ENCODE assay signal across 1 cellular context in the genomic region with DNA sequence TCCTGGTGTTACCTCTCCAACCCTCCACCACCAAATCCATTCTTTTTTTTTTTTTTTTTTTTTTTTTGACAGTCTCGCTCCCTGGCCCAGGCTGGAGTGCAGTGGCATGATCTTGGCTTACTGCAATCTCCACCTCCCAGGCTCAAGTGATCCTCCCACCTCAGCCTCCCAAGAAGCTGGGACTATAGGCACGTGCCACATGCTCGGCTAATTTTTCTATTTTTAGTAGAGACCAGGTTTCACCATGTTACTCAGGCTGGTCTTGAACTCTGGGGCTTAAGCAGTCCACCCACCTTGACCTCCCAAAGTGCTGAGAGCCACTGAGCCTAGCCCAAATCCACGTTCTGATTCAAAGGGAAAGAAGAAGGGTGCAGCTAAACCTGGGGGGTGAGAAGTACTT.
TF ChIP-seq lines count a peak whose summit lies in the region.

No MANE protein-coding gene starts in this region.

TF ChIP-seq in GM12878, 131 proteins besides CTCF, POLR2A, EP300 and RAD21:
- peak in 1 of 2 experiments; percentile 73; a peak in 2 of 4 replicates for TF ChIP-seq BHLHE40 (IDR thresholded peaks at IDR 0.05; ENCODE audit: borderline replicate concordance in 1 of 2, low read depth in 2 of 2, low read length in 1 of 2)
